18 cellular contexts compared by ENCODE assay signal in genomic region chr4:184102488-184102887, GRCh38.
"Had no signal": no experiment of that assay in that cellular context is flagged by ENCODE, and none has a peak within 500 bp of the region (broad histone marks: within the 10 kb centered on the region; RNA-seq: fewer than 3 reads in every experiment).

No MANE protein-coding gene starts in this region.

- DNase-seq: cortex of kidney; dorsolateral prefrontal cortex; effector CD8-positive, alpha-beta T cell; gastrocnemius medialis; immature natural killer cell; left colon; mammary epithelial cell; natural killer cell; nucleus accumbens; ovary; right cardiac atrium; small intestine; stimulated activated CD4-positive, alpha-beta T cell treated with anti-CD3 and anti-CD28 coated beads, Interleukin-12 subunit alpha, Interleukin-12 subunit beta, amount 100 ng/mL, for 4 hours; uterus had no signal

- H3K9me3 ChIP-seq: gastrocnemius medialis, ovary, upper lobe of left lung, uterus had no signal

- H3K9me3 Mint-ChIP-seq: immature natural killer cell, natural killer cell had no signal

- H3K27me3 ChIP-seq: dorsolateral prefrontal cortex, ovary, upper lobe of left lung, uterus had no signal

- H3K36me3 ChIP-seq: gastrocnemius medialis, ovary, upper lobe of left lung, uterus had no signal

- H3K4me3 ChIP-seq: dorsolateral prefrontal cortex, gastrocnemius medialis, ovary, upper lobe of left lung, uterus had no signal

- H3K4me1 ChIP-seq: gastrocnemius medialis, uterus had no signal

- H3K4me3 Mint-ChIP-seq: immature natural killer cell, mesothelial cell of epicardium, natural killer cell, neural crest cell had no signal

- H3K36me3 Mint-ChIP-seq: immature natural killer cell, mesothelial cell of epicardium, natural killer cell had no signal

- H3K27ac ChIP-seq: gastrocnemius medialis, ovary, upper lobe of left lung, uterus had no signal

- H3K27ac Mint-ChIP-seq: immature natural killer cell, mesothelial cell of epicardium, natural killer cell had no signal

- ATAC-seq: esophagus mucosa, gastrocnemius medialis, left colon, natural killer cell, right cardiac atrium had no signal
